20 cellular contexts compared by ENCODE assay signal in genomic region chr14:53646925-53647324, GRCh38.
DNase-seq lines count a peak whose midpoint lies in the region; ATAC-seq lines count a peak whose summit lies in the region.
"Had no signal": no experiment of that assay in that cellular context is flagged by ENCODE, and none has a peak within 500 bp of the region (broad histone marks: within the 10 kb centered on the region; RNA-seq: fewer than 3 reads in every experiment).

No MANE protein-coding gene starts in this region.

- ATAC-seq in HG03354 (IDR thresholded peaks at IDR 0.05; ENCODE audit: poor library complexity, severe bottlenecking, unreplicated experiment): no peak
- ATAC-seq: CD8-positive, alpha-beta T cell had no signal

- H3K4me1 ChIP-seq in HUES6 (ENCODE audit: control insufficient read depth, insufficient read depth, low read length) (peaks cover 10% of the 10 kb centered on the region), HAP-1 (no peaks in the 10 kb centered on the region)
- H3K4me1 ChIP-seq: BLaER1 treated with 17β-estradiol and CSF1 and Interleukin-3, amounts not matched to agents 10 nM and 100 nM had no signal

- in situ Hi-C loops in HAP-1 (cut with MboI; ENCODE audit: low sequenced_read_pairs): no loop called here

- H3K4me3 ChIP-seq in HUES6 (ENCODE audit: low read depth, low read length) (no peak overlapping the region), HAP-1 (no peak overlapping the region)
- H3K4me3 ChIP-seq: BLaER1 treated with 17β-estradiol and CSF1 and Interleukin-3, amounts not matched to agents 10 nM and 100 nM had no signal

- H3K27me3 ChIP-seq in HUES6 (ENCODE audit: control insufficient read depth, insufficient read depth, low read length) (no peaks in the 10 kb centered on the region), HAP-1 (ENCODE audit: low read depth) (no peaks in the 10 kb centered on the region)
- H3K27me3 ChIP-seq: BLaER1 treated with 17β-estradiol and CSF1 and Interleukin-3, amounts not matched to agents 10 nM and 100 nM had no signal

- H3K9me3 ChIP-seq in HUES6 (ENCODE audit: control insufficient read depth, insufficient read depth, low read depth, low read length) (no peaks in the 10 kb centered on the region), HAP-1 (no peaks in the 10 kb centered on the region)
- H3K9me3 ChIP-seq: BLaER1 treated with 17β-estradiol and CSF1 and Interleukin-3, amounts not matched to agents 10 nM and 100 nM; SK-N-SH had no signal

- peak; percentile 47 for DNase-seq in ecto neural progenitor cell (ENCODE audit: low spot score)
- peak; percentile 38 for DNase-seq in myocyte (ENCODE audit: low read depth)
- no peak for DNase-seq in NCI-H1105 treated with DMSO at 0.1 percent for 48 hours (lab: John Stamatoyannopoulos, UW)
- no peak for DNase-seq in HAP-1 (ENCODE audit: low spot score in 2 of 2)
- no peak for DNase-seq in DMS114 treated with DMSO at 0.1 percent for 48 hours (lab: John Stamatoyannopoulos, UW; ENCODE audit: unreplicated experiment)
- DNase-seq: Calu3; CD8-positive, alpha-beta T cell; KG1; MV-4-11; NCI-H1417 treated with DMSO at 0.1 percent for 48 hours; NCI-H187 treated with DMSO at 0.1 percent for 48 hours; NCI-H2227 treated with DMSO at 0.1 percent for 48 hours; NCI-H510A treated with DMSO at 0.1 percent for 48 hours; NCI-H774; OCI-M1; SHP77; SK-N-SH had no signal

- H3K36me3 ChIP-seq in HUES6 (ENCODE audit: control insufficient read depth, insufficient read depth, low read length) (no peaks in the 10 kb centered on the region), HAP-1 (replicated peaks) (no peaks in the 10 kb centered on the region)
- H3K36me3 ChIP-seq: BLaER1 treated with 17β-estradiol and CSF1 and Interleukin-3, amounts not matched to agents 10 nM and 100 nM had no signal

- 0 out of 2 replicates have a peak overlapping the region, but pooled peaks have one; percentile 19 for H3K27ac ChIP-seq in HUES6 (ENCODE audit: low read depth, low read length)
- H3K27ac ChIP-seq: BLaER1 treated with 17β-estradiol and CSF1 and Interleukin-3, amounts not matched to agents 10 nM and 100 nM had no signal

- no peak overlapping the region for H3K9ac ChIP-seq in HUES6 (ENCODE audit: low read length)
- H3K9ac ChIP-seq: BLaER1 treated with 17β-estradiol and CSF1 and Interleukin-3, amounts not matched to agents 10 nM and 100 nM; SK-N-SH had no signal

Comparison
In these comparisons a context has a peak if more than half of its experiments do, and no peak if none do; other contexts are left out.
1. DNase-seq: peak in ecto neural progenitor cell (single experiment) and myocyte (single experiment); none in NCI-H1105 treated with DMSO at 0.1 percent for 48 hours (single experiment), HAP-1 (0 of 2) and DMS114 treated with DMSO at 0.1 percent for 48 hours (single experiment).